Comparison of ENCODE assay signal across 24 cellular contexts in the genomic region with DNA sequence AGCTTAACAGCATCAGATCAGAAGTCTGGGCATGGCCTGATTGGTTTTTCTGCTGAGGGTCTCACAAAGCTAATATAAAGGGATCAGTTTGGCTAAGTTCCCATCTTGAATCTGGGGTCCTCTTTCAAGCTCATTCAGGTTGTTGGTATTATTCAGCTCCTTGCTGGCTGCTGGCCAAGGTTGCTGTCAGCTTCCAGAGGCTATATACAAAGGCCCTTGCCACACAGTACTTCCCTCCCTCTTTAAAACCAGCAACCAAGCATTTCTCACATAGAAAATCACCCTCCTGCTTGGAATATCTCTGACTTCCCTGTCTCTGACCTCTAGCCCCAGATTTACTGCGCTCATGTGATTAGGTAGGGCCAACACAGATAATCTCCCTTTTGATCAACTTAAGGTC.
DNase-seq lines count a peak whose midpoint lies in the region; ATAC-seq and TF ChIP-seq lines count a peak whose summit lies in the region.
"Had no signal": no experiment of that assay in that cellular context is flagged by ENCODE, and none has a peak within 500 bp of the region (broad histone marks: within the 10 kb centered on the region; RNA-seq: fewer than 3 reads in every experiment).

No MANE protein-coding gene starts in this region.

- no peak for TF ChIP-seq CTCF in epithelial cell of esophagus (IDR thresholded peaks at IDR 0.05; ENCODE audit: insufficient read depth, low read depth, low read length, missing control alignments)
- no peak for TF ChIP-seq CTCF in omental fat pad (IDR thresholded peaks at IDR 0.05)

- no peak for ATAC-seq in omental fat pad (ENCODE audit: low FRiP score)
- ATAC-seq: CD8-positive, alpha-beta T cell; lower lobe of right lung; mucosa of descending colon had no signal

- DNase-seq in NCI-H1417 (lab: John Stamatoyannopoulos, UW) (peak in 2 of 3 experiments; percentile 0 to 43), NCI-H1417 treated with DMSO at 0.1 percent for 48 hours (lab: John Stamatoyannopoulos, UW) (no peak), NCI-H1105 treated with DMSO at 0.1 percent for 48 hours (lab: John Stamatoyannopoulos, UW) (peak; percentile 68), NCI-H82 (lab: John Stamatoyannopoulos, UW) (peak; percentile 54), epithelial cell of esophagus (ENCODE audit: low read depth) (peak; percentile 5), omental fat pad (ENCODE audit: low spot score) (no peak), islet precursor cell (no peak)
- DNase-seq in activated effector memory CD4-positive, alpha-beta T cell treated with Interleukin-2 at 50 U/mL for 16 hours: no peak
- DNase-seq: 8988T; activated CD4-positive, alpha-beta T cell treated with anti-CD3 and anti-CD28 coated beads for 4 hours; activated T-cell treated with anti-CD3 and anti-CD28 coated beads, Interleukin-2, amount 50 U/mL, for 1 hour; brain microvascular endothelial cell; CD8-positive, alpha-beta T cell; colonic mucosa; effector CD8-positive, alpha-beta T cell; GDM1; Kasumi-1; kidney; lower lobe of right lung; mucosa of descending colon; NCI-H774; retina had no signal

- no peak overlapping the region for H3K4me3 ChIP-seq in epithelial cell of esophagus (ENCODE audit: low read length)
- H3K4me3 ChIP-seq: adrenal gland, colonic mucosa, lower lobe of right lung, mucosa of descending colon, skin epidermis had no signal

Comparison
In these comparisons a context has a peak if more than half of its experiments do, and no peak if none do; other contexts are left out.
1. DNase-seq: peak in NCI-H1417 (2 of 3), NCI-H1105 treated with DMSO at 0.1 percent for 48 hours (single experiment), NCI-H82 (single experiment) and epithelial cell of esophagus (single experiment); none in NCI-H1417 treated with DMSO at 0.1 percent for 48 hours (single experiment), omental fat pad (single experiment), islet precursor cell (single experiment) and activated effector memory CD4-positive, alpha-beta T cell treated with Interleukin-2 at 50 U/mL for 16 hours (single experiment).